Comparison of ENCODE assay signal across 34 cellular contexts in the genomic region with DNA sequence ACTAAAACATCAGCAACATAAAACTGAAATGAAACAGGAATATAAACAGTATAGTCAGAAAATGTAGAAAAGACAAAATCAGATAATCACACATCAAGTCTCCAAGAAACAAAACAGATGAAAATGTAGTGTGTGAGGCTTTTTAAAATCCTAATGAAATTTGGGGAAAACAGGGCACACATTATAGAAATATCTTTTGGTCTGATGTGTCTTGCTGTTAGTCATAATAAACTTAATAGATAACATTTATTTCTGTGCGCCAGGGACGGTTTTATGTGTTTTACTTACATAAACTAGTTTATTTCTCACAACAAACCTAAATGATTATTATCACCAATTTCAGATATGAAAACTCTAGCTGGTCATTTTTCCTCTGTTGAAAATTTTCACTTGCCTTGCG.
"Had no signal": no experiment of that assay in that cellular context is flagged by ENCODE, and none has a peak within 500 bp of the region (broad histone marks: within the 10 kb centered on the region; RNA-seq: fewer than 3 reads in every experiment).

No MANE protein-coding gene starts in this region.

- H3K27me3 ChIP-seq: MG63 had no signal

- H3K27ac ChIP-seq: KMS-11 had no signal

- DNase-seq: Karpas-422, Kasumi-1, KBM-7, KG1, MG63, MM.1S, MV-4-11, NCI-H1048, NCI-H1092, NCI-H1092 treated with DMSO at 0.1 percent for 48 hours, NCI-H1105, NCI-H1105 treated with DMSO at 0.1 percent for 48 hours, NCI-H1417, NCI-H1417 treated with DMSO at 0.1 percent for 48 hours, NCI-H1436 treated with DMSO at 0.1 percent for 48 hours, NCI-H146, NCI-H1694, NCI-H1694 treated with DMSO at 0.1 percent for 48 hours, NCI-H187, NCI-H187 treated with DMSO at 0.1 percent for 48 hours, NCI-H1930, NCI-H2029, NCI-H2029 treated with DMSO at 0.1 percent for 48 hours, NCI-H2081, NCI-H2081 treated with DMSO at 0.1 percent for 48 hours, NCI-H2107, NCI-H2171, NCI-H2171 treated with DMSO at 0.1 percent for 48 hours, NCI-H2227 treated with DMSO at 0.1 percent for 48 hours, NCI-H226, NCI-H345, NCI-H446, NCI-H446 treated with DMSO at 0.1 percent for 48 hours had no signal

- H3K4me3 ChIP-seq: MG63 had no signal

- H3K9ac ChIP-seq: KMS-11 had no signal

- H3K4me2 ChIP-seq: KMS-11 had no signal

- H3K36me3 ChIP-seq: MG63 had no signal
